Comparison of ENCODE assay signal across 18 cellular contexts in the genomic region with DNA sequence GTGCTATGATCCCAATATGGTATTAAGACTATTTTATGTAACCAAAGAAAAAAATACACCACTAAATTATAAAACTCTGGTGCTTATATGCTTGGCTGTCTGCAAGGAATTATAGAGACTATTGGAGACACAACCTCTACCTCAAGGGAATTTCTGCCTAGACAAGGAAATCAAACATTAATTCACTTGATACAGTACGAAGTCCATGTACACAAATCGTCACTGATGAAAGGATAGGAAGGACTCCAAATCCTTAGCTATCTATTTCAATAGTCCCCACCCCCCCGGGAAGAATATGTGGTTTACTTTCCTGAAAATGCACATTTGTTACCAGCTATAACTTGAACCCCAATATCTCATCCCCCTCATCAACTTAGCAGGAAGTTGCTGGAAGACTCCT. TPM values are rescaled to one million over a fixed set of nuclear protein-coding genes. Genes with fewer than 3 reads are reported as not detected.
DNase-seq lines count a peak whose midpoint lies in the region; ATAC-seq, FAIRE-seq and TF ChIP-seq lines count a peak whose summit lies in the region.
"Had no signal": no experiment of that assay in that cellular context is flagged by ENCODE, and none has a peak within 500 bp of the region (broad histone marks: within the 10 kb centered on the region; RNA-seq: fewer than 3 reads in every experiment).

No MANE protein-coding gene starts in this region.

- no peaks in the 10 kb centered on the region for H3K79me2 ChIP-seq in HepG2 (ENCODE audit: insufficient read depth, low read length)
- no peaks in the 10 kb centered on the region for H3K79me2 ChIP-seq in OCI-LY3 (ENCODE audit: low read length)

- WGBS in liver: 36% methylated on average over 3 of the region's 3 CpGs
- WGBS in HepG2 (ENCODE audit: low lambda C conversion rate): 0% methylated on average over 3 of the region's 3 CpGs
- 26% methylated on average over 3 of the region's 3 CpGs for WGBS in right lobe of liver (ENCODE audit: insufficient coverage, low coverage, low lambda C conversion rate, missing lambda C conversion rate)

- TF ChIP-seq POLR2A in HepG2 (IDR thresholded peaks at IDR 0.05; ENCODE audit: insufficient read depth in 1 of 2, low read depth in 2 of 2, low read length in 2 of 2) (no peak), right lobe of liver (IDR thresholded peaks at IDR 0.05) (no peak)

- no peak for TF ChIP-seq CTCF in liver (IDR thresholded peaks at IDR 0.05; ENCODE audit: low read depth, low read length, missing input control)
- TF ChIP-seq CTCF in HepG2 (CRISPR knock-in tag; IDR thresholded peaks at IDR 0.05): no peak
- no peak for TF ChIP-seq CTCF in OCI-LY3 (IDR thresholded peaks at IDR 0.05; ENCODE audit: low read depth, low read length)
- no peak for TF ChIP-seq CTCF in right lobe of liver (IDR thresholded peaks at IDR 0.05)
- no peak for TF ChIP-seq CTCF in brain microvascular endothelial cell (IDR thresholded peaks at IDR 0.05; ENCODE audit: low read depth, low read length, missing control alignments)

- ATAC-seq in HepG2: no peak
- peak; percentile 70 to 80 (median 76) for ATAC-seq in right lobe of liver
- ATAC-seq in GM19452 (IDR thresholded peaks at IDR 0.05; ENCODE audit: unreplicated experiment): no peak
- ATAC-seq in GM19397 (IDR thresholded peaks at IDR 0.05; ENCODE audit: unreplicated experiment): no peak

- TF ChIP-seq RAD21 in liver (IDR thresholded peaks at IDR 0.05) (peak in 1 of 2 donors; percentile 7), HepG2 (CRISPR knock-in tag; IDR thresholded peaks at IDR 0.05) (no peak)

- H3K9me3 ChIP-seq in liver (ENCODE audit: control insufficient read depth in 4 of 4, low read length in 3 of 4) (no peaks in the 10 kb centered on the region), HepG2 (ENCODE audit: low read length) (no peaks in the 10 kb centered on the region), OCI-LY3 (ENCODE audit: insufficient read depth, low read length) (no peaks in the 10 kb centered on the region), right lobe of liver (no peaks in the 10 kb centered on the region)
- H3K9me3 ChIP-seq: BE2C, Caco-2 had no signal

- H2AFZ ChIP-seq in HepG2 (ENCODE audit: low read length): no peak overlapping the region
- no peak overlapping the region for H2AFZ ChIP-seq in OCI-LY3 (ENCODE audit: low read depth, low read length)

- H3K27ac ChIP-seq in liver (ENCODE audit: low read depth in 1 of 2, low read length in 2 of 2) (no peak overlapping the region), HepG2 (ENCODE audit: extremely low read length, insufficient read depth, low read length) (no peak overlapping the region), OCI-LY3 (ENCODE audit: low read length) (no peak overlapping the region), right lobe of liver (no peak overlapping the region), brain microvascular endothelial cell (no peak overlapping the region)

- no peak overlapping the region for H3K4me2 ChIP-seq in HepG2 (ENCODE audit: low read depth, low read length)
- H3K4me2 ChIP-seq in OCI-LY3 (ENCODE audit: low read length): peak overlapping the region; percentile 43

- peaks cover 1 to 25% (median 7%) of the 10 kb centered on the region in 4 donors for H3K4me1 ChIP-seq in liver (ENCODE audit: control insufficient read depth in 4 of 4, insufficient read depth in 4 of 4, low read length in 3 of 4)
- H3K4me1 ChIP-seq in HepG2 (ENCODE audit: insufficient read depth, low read length): no peaks in the 10 kb centered on the region
- H3K4me1 ChIP-seq in OCI-LY3 (ENCODE audit: low read length): peaks cover 16% of the 10 kb centered on the region
- peaks cover 0 to 25% (median 1%) of the 10 kb centered on the region in 4 donors for H3K4me1 ChIP-seq in right lobe of liver
- H3K4me1 ChIP-seq: BE2C, Caco-2 had no signal

- H3K9ac ChIP-seq in liver (ENCODE audit: low read depth in 1 of 2, low read length in 2 of 2) (no peak overlapping the region), HepG2 (ENCODE audit: insufficient read depth, low read depth, low read length) (no peak overlapping the region), OCI-LY3 (ENCODE audit: low read length) (no peak overlapping the region)

- no peaks in the 10 kb centered on the region for H4K20me1 ChIP-seq in HepG2 (ENCODE audit: insufficient read depth, low read length)
- no peaks in the 10 kb centered on the region for H4K20me1 ChIP-seq in OCI-LY3 (ENCODE audit: insufficient read depth, low read length)

- no TSS peak for BruUV-seq in HepG2 (replicated peaks; lab: Mats Ljungman, UMichigan)

- TF ChIP-seq EP300 in HepG2 (IDR thresholded peaks at IDR 0.05; ENCODE audit: low read depth in 2 of 2, low read length in 2 of 2) (no peak), HepG2 (CRISPR knock-in tag; IDR thresholded peaks at IDR 0.05; ENCODE audit: borderline replicate concordance) (no peak)

- POLR2A ChIA-PET in HepG2 (lab: Yijun Ruan, JAX): no interaction called here

- DNase-seq in HepG2 (ENCODE audit: low spot score) (no peak), right lobe of liver (no peak), brain microvascular endothelial cell (no peak)
- DNase-seq: ACHN; BE2C; C1 segment of cervical spinal cord; Caco-2; CD4-positive, alpha-beta T cell; DMS79 treated with DMSO at 0.1 percent for 48 hours; GF-D8; H9 had no signal

- intact Hi-C loops in HepG2 (cut with micrococcal nuclease; ENCODE audit: unreplicated experiment): no loop called here
- intact Hi-C loops in right lobe of liver (cut with DNase I): no loop called here

- no peak for FAIRE-seq in HepG2 (lab: Jason Lieb, UNC)
- FAIRE-seq: A204.1, D721Med, H1 had no signal

- in situ Hi-C loops in HepG2 (cut with HindIII; ENCODE audit: extremely low pct_ligation_motif_present, low pct_unique_long_range_greater_than_20kb) (no loop called here), brain microvascular endothelial cell (cut with HindIII; ENCODE audit: low pct_ligation_motif_present, low sequenced_read_pairs) (no loop called here)

- H3K36me3 ChIP-seq in liver (ENCODE audit: control insufficient read depth in 4 of 4, insufficient read depth in 3 of 4, low read depth in 1 of 4, low read length in 3 of 4) (no peaks in the 10 kb centered on the region), HepG2 (replicated peaks in 1 of 2; ENCODE audit: control insufficient read depth in 1 of 2, insufficient read depth in 2 of 2, low read length in 2 of 2) (no peaks in the 10 kb centered on the region), OCI-LY3 (replicated peaks; ENCODE audit: low read depth, low read length) (no peaks in the 10 kb centered on the region), right lobe of liver (no peaks in the 10 kb centered on the region), brain microvascular endothelial cell (replicated peaks) (no peaks in the 10 kb centered on the region)
- H3K36me3 ChIP-seq: BE2C had no signal

- CTCF ChIA-PET in HepG2 (lab: Yijun Ruan, JAX; ENCODE audit: low intra/inter-chr PET ratio, low total read pairs): no interaction called here

- H3K4me3 ChIP-seq in liver (ENCODE audit: low read depth in 1 of 3, low read length in 3 of 3) (no peak overlapping the region), HepG2 (replicated peaks in 1 of 3; ENCODE audit: insufficient read depth in 1 of 3, low read depth in 2 of 3, low read length in 3 of 3) (no peak overlapping the region), OCI-LY3 (ENCODE audit: low read length) (no peak overlapping the region), right lobe of liver (no peak overlapping the region), brain microvascular endothelial cell (ENCODE audit: low read depth, low read length) (no peak overlapping the region)

- no peaks in the 10 kb centered on the region for H3K27me3 ChIP-seq in liver (ENCODE audit: control insufficient read depth in 4 of 4, insufficient read depth in 4 of 4, low read length in 3 of 4)
- no peaks in the 10 kb centered on the region; a peak in 1 of 5 replicates for H3K27me3 ChIP-seq in HepG2 (ENCODE audit: control insufficient read depth in 1 of 2, insufficient read depth in 2 of 2, low read length in 2 of 2)
- H3K27me3 ChIP-seq in OCI-LY3 (ENCODE audit: low read depth, low read length): no peaks in the 10 kb centered on the region
- H3K27me3 ChIP-seq in right lobe of liver: no peaks in the 10 kb centered on the region
- no peaks in the 10 kb centered on the region for H3K27me3 ChIP-seq in brain microvascular endothelial cell (replicated peaks)
- H3K27me3 ChIP-seq: BE2C had no signal

TF ChIP-seq in liver, 16 proteins besides CTCF, POLR2A, EP300 and RAD21 (continues in another document):
- TF ChIP-seq GABPA (IDR thresholded peaks at IDR 0.05 in 1 of 2, conservative IDR thresholded peaks at IDR 0.05 in 1 of 2): no peak
- TF ChIP-seq SP1 (IDR thresholded peaks at IDR 0.05): peak; percentile 51
- TF ChIP-seq FOXA1 (IDR thresholded peaks at IDR 0.05): no peak

TF ChIP-seq in HepG2, 621 proteins besides CTCF, POLR2A, EP300 and RAD21 (continues in another document):
- no peak for TF ChIP-seq TEAD2 (CRISPR knock-in tag; IDR thresholded peaks at IDR 0.05)

RNA-seq across cellular contexts. Expression of a gene that starts 21.9 kb away (rescaled TPM):
- 1 to 10 TPM in 1 of 2 donors, under 1 TPM in 1; 0.33 to 1.8 TPM for total RNA-seq in liver
- polyA plus RNA-seq in liver: under 1 TPM; 0.08 to 0.42 TPM
- 0.04 and 0.20 TPM in 2 replicates for total RNA-seq in HepG2 (2016; rRNA removed; fragmentation: Illumina TruSeq; extraction: Trizol)
- total RNA-seq in HepG2 (2016; cell fraction: cytosol; rRNA removed; fragmentation: Illumina TruSeq; extraction: Trizol; ENCODE audit: low read depth): 0.09 TPM in 1 of 2 replicates, not detected in the other
- 0.06 TPM in 1 of 2 replicates, not detected in the other for total RNA-seq in HepG2 (2016; cell fraction: insoluble cytoplasmic fraction; rRNA removed; fragmentation: Illumina TruSeq; extraction: Trizol)
- total RNA-seq in HepG2 (2016; cell fraction: membrane; rRNA removed; fragmentation: Illumina TruSeq; extraction: Trizol): 0.06 and 0.10 TPM in 2 replicates
- total RNA-seq in HepG2 (2016; cell fraction: nucleus; rRNA removed; fragmentation: Illumina TruSeq; extraction: Trizol): 0.19 TPM in 1 of 2 replicates, not detected in the other
- 0.18 and 0.21 TPM in 2 replicates for polyA plus RNA-seq in HepG2 (2011; rRNA removed)
- 0.07 and 0.10 TPM in 2 replicates for polyA plus RNA-seq in HepG2 (2011; cell fraction: cytosol; rRNA removed)
- polyA plus RNA-seq in HepG2 (2011; cell fraction: nucleus; rRNA removed): 0.16 and 0.32 TPM in 2 replicates
- not detected in 2 replicates for polyA plus RNA-seq in HepG2 (2012)
- not detected in 2 replicates for polyA plus RNA-seq in HepG2 (2016; cell fraction: cytosol; fragmentation: Illumina TruSeq; extraction: Trizol; ENCODE audit: low read depth)
- not detected in 2 replicates for polyA plus RNA-seq in HepG2 (2016; cell fraction: insoluble cytoplasmic fraction; fragmentation: Illumina TruSeq; extraction: Trizol; ENCODE audit: low read depth)
- polyA plus RNA-seq in HepG2 (2016; cell fraction: membrane; fragmentation: Illumina TruSeq; extraction: Trizol; ENCODE audit: low read depth): not detected in 2 replicates
- polyA plus RNA-seq in HepG2 (2016; cell fraction: nucleus; fragmentation: Illumina TruSeq; extraction: Trizol; ENCODE audit: insufficient read depth, low read depth): 0.19 and 0.32 TPM in 2 replicates
- polyA minus RNA-seq in HepG2 (2011; rRNA and poly(A)+ RNA removed; ENCODE audit: low replicate concordance): not detected in 2 replicates
- polyA minus RNA-seq in HepG2 (2011; cell fraction: cytosol; rRNA and poly(A)+ RNA removed): not detected in 2 replicates
- polyA minus RNA-seq in HepG2 (2011; cell fraction: nucleus; rRNA and poly(A)+ RNA removed): not detected in 2 replicates
- 1 to 10 TPM in 2 of 6 experiments, under 1 TPM in 4; 0.37 to 1.9 (median 0.53) TPM for total RNA-seq in right lobe of liver

Comparison
In these comparisons a context has a peak if more than half of its experiments do, and no peak if none do; other contexts are left out.
1. ATAC-seq: peak in right lobe of liver (4 of 4); none in HepG2 (single experiment), GM19452 (single experiment) and GM19397 (single experiment).